Comparison of ENCODE assay signal across 17 cellular contexts in the genomic region with DNA sequence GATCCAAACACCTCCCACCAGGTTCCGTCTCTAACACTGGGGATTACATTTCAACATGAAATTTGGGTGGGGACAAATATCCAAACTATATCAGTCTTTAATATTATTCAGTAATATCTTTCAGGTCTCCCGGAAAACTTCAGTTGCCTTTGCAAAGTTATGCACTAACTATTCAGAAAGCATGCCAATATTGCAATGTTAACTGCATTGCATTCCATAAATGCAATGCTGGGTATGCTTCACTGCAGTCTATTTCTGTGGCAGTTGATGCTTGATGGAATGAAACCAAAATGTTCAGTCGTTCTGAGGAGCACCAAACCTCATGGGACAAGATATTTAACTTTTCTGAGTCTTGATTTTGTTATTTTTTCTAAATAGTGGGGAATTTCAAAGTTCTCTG.
"Had no signal": no experiment of that assay in that cellular context is flagged by ENCODE, and none has a peak within 500 bp of the region (broad histone marks: within the 10 kb centered on the region; RNA-seq: fewer than 3 reads in every experiment).

No MANE protein-coding gene starts in this region.

- DNase-seq: effector memory CD8-positive, alpha-beta T cell; erythroblast; gastrocnemius medialis; head of caudate nucleus; left ventricle myocardium superior; lower lobe of right lung; naive B cell; stimulated activated CD4-positive, alpha-beta T cell treated with anti-CD3 and anti-CD28 coated beads, Interleukin-4, amount 100 ng/mL, for 4 hours; stimulated activated naive B cell treated with anti-CD40 and anti-IgM and Interleukin-4, amounts not matched to agents 10 μg/mL and 1 μg/mL and 100 μg/mL, for 72 hours; upper lobe of left lung had no signal

- H3K36me3 ChIP-seq: gastrocnemius medialis, lower lobe of right lung, neutrophil, thoracic aorta, tibial nerve, upper lobe of left lung had no signal

- ATAC-seq: effector memory CD8-positive, alpha-beta T cell; gastrocnemius medialis; left ventricle myocardium superior; lower lobe of right lung; natural killer cell treated with Interleukin-12 subunit alpha and Interleukin-12 subunit beta and Interleukin-15 and Interleukin-18, amount 100 ng/mL, for 72 hours; sciatic nerve; stimulated activated naive B cell treated with anti-CD40 and anti-IgM and Interleukin-4, amounts not matched to agents 10 μg/mL and 1 μg/mL and 100 μg/mL, for 72 hours had no signal

- H3K9ac ChIP-seq: parathyroid adenoma had no signal

- H3K27ac ChIP-seq: coronary artery, gastrocnemius medialis, lower lobe of right lung, neutrophil, parathyroid adenoma, thoracic aorta, tibial nerve, upper lobe of left lung had no signal

- H3K4me3 ChIP-seq: coronary artery, gastrocnemius medialis, lower lobe of right lung, thoracic aorta, tibial nerve, upper lobe of left lung had no signal

- H3K79me2 ChIP-seq: parathyroid adenoma had no signal

- H3K4me1 ChIP-seq: gastrocnemius medialis, lower lobe of right lung, parathyroid adenoma, upper lobe of left lung had no signal

- H3K9me3 ChIP-seq: gastrocnemius medialis, lower lobe of right lung, neutrophil, thoracic aorta, tibial nerve, upper lobe of left lung had no signal

- H3K27me3 ChIP-seq: gastrocnemius medialis, neutrophil, tibial nerve, upper lobe of left lung had no signal

- H2AFZ ChIP-seq: parathyroid adenoma had no signal
